Comparison of ENCODE assay signal across 13 cellular contexts in the genomic region with DNA sequence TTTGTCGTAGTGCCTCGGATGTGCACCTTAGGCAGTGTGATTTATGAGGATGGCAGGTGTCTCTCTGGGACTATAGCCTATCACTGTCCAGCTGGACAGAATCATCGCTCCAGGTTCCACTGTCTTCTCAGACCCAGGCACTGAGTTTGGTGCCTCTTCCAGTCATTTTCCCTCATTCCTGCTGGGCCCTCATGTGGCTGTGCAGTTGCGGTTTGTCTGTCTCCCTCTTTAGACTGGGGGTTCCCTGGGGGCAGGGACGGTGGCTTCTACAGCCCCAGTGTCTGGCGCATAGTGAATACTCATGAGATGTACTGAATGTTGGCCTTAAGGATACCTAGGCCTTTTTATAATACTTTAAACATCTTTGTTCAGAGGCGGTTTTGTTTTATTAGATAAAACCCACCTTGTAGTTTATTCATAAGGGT. TPM values are rescaled to one million over a fixed set of nuclear protein-coding genes. Genes with fewer than 3 reads are reported as not detected.
DNase-seq lines count a peak whose midpoint lies in the region; ATAC-seq and TF ChIP-seq lines count a peak whose summit lies in the region.
"Had no signal": no experiment of that assay in that cellular context is flagged by ENCODE, and none has a peak within 500 bp of the region (broad histone marks: within the 10 kb centered on the region; RNA-seq: fewer than 3 reads in every experiment).

No MANE protein-coding gene starts in this region.

- peak; percentile 10 to 11 for ATAC-seq in activated T-cell treated with anti-CD3 and anti-CD28 coated beads, Interleukin-2, amount 50 U/mL, for 4 hours
- ATAC-seq in HG03139 (IDR thresholded peaks at IDR 0.05; ENCODE audit: unreplicated experiment) (no peak), HG02852 (IDR thresholded peaks at IDR 0.05; ENCODE audit: unreplicated experiment) (no peak)
- ATAC-seq: right lobe of liver had no signal

- no peak for TF ChIP-seq POLR2A in Peyer's patch (IDR thresholded peaks at IDR 0.05)
- TF ChIP-seq POLR2A in esophagus squamous epithelium (IDR thresholded peaks at IDR 0.05) = no peak
- no peak for TF ChIP-seq POLR2A in stomach (IDR thresholded peaks at IDR 0.05)

- peaks cover 85% of the 10 kb centered on the region for H3K4me1 Mint-ChIP-seq in activated T-cell treated with anti-CD3 and anti-CD28 coated beads, Interleukin-2, amount 50 U/mL, for 4 hours (ENCODE audit: low read depth)

- peak overlapping the region; percentile 82 for H3K4me3 Mint-ChIP-seq in activated T-cell treated with anti-CD3 and anti-CD28 coated beads, Interleukin-2, amount 50 U/mL, for 4 hours

- H3K36me3 ChIP-seq in Peyer's patch (no peaks in the 10 kb centered on the region), esophagus squamous epithelium (peaks cover 0 to 22% (median 0%) of the 10 kb centered on the region in 3 donors), stomach (peaks cover 0 to 17% (median 11%) of the 10 kb centered on the region in 4 donors)
- H3K36me3 ChIP-seq: vagina had no signal

- peak overlapping the region in 1 of 4 donors; percentile 85 for H3K27ac ChIP-seq in Peyer's patch
- H3K27ac ChIP-seq in esophagus squamous epithelium = no peak overlapping the region
- H3K27ac ChIP-seq in stomach = no peak overlapping the region
- H3K27ac ChIP-seq: right lobe of liver, vagina had no signal

- TF ChIP-seq EP300 in stomach (IDR thresholded peaks at IDR 0.05) = no peak

- H3K9me3 ChIP-seq in Peyer's patch = no peaks in the 10 kb centered on the region
- H3K9me3 ChIP-seq in esophagus squamous epithelium = no peaks in the 10 kb centered on the region
- H3K9me3 ChIP-seq in stomach = no peaks in the 10 kb centered on the region
- H3K9me3 ChIP-seq: MG63, right lobe of liver, vagina had no signal

- TF ChIP-seq CTCF in Peyer's patch (IDR thresholded peaks at IDR 0.05) (no peak), esophagus squamous epithelium (IDR thresholded peaks at IDR 0.05) (no peak), stomach (IDR thresholded peaks at IDR 0.05) (no peak)

- intact Hi-C loops in esophagus squamous epithelium (cut with DNase I) = no loop called here
- intact Hi-C loops in stomach (cut with DNase I; ENCODE audit: low total_unique reads) = no loop called here

- H3K27me3 Mint-ChIP-seq in activated T-cell treated with anti-CD3 and anti-CD28 coated beads, Interleukin-2, amount 50 U/mL, for 4 hours (ENCODE audit: low read depth) = no peaks in the 10 kb centered on the region

- H3K4me3 ChIP-seq in Peyer's patch = peak overlapping the region; percentile 41 to 55 (median 48)
- H3K4me3 ChIP-seq in esophagus squamous epithelium = peak overlapping the region in 3 of 4 donors; percentile 30 to 57 (median 39)
- H3K4me3 ChIP-seq in stomach = peak overlapping the region; percentile 25 to 39 (median 36)
- H3K4me3 ChIP-seq: MG63 had no signal

- WGBS in esophagus squamous epithelium, 2 donors = 65 to 86% methylated on average over 7 of the region's 7 CpGs
- WGBS in stomach, 5 donors = 82 to 93% (median 88%) methylated on average over 7 of the region's 7 CpGs

- DNase-seq in activated T-cell treated with anti-CD3 and anti-CD28 coated beads, Interleukin-2, amount 50 U/mL, for 4 hours = no peak
- DNase-seq in activated T-cell treated with anti-CD3 and anti-CD28 coated beads, Interleukin-2, amount 50 U/mL, for 48 hours = no peak
- DNase-seq in Peyer's patch (no peak), esophagus squamous epithelium (lab: John Stamatoyannopoulos, UW) (no peak), stomach (no peak), iPS-NIHi11 (ENCODE audit: low spot score) (no peak)
- DNase-seq: MG63, NCI-H345 had no signal

- no peaks in the 10 kb centered on the region for H3K27me3 ChIP-seq in Peyer's patch
- H3K27me3 ChIP-seq in esophagus squamous epithelium = no peaks in the 10 kb centered on the region
- no peaks in the 10 kb centered on the region for H3K27me3 ChIP-seq in stomach
- H3K27me3 ChIP-seq: MG63, right lobe of liver, vagina had no signal

- H3K4me1 ChIP-seq in Peyer's patch (peaks cover 0 to 24% (median 10%) of the 10 kb centered on the region in 4 donors), esophagus squamous epithelium (peaks cover 9 to 73% (median 44%) of the 10 kb centered on the region in 3 donors), stomach (peaks cover 0 to 25% (median 10%) of the 10 kb centered on the region in 4 donors)

- peaks cover 5% of the 10 kb centered on the region for H3K36me3 Mint-ChIP-seq in activated T-cell treated with anti-CD3 and anti-CD28 coated beads, Interleukin-2, amount 50 U/mL, for 4 hours (ENCODE audit: insufficient read depth)

- no peaks in the 10 kb centered on the region for H3K9me3 Mint-ChIP-seq in activated T-cell treated with anti-CD3 and anti-CD28 coated beads, Interleukin-2, amount 50 U/mL, for 4 hours

RNA-seq across cellular contexts. Expression of gene CCM2, which starts 28.9 kb away (rescaled TPM):
- 10 to 100 TPM; 35.9 to 38.2 (median 36.6) TPM for total RNA-seq in activated T-cell treated with anti-CD3 and anti-CD28 coated beads, Interleukin-2, amount 50 U/mL, for 4 hours
- total RNA-seq in Peyer's patch (10 to 100 TPM; 23.3 to 49.5 (median 32.5) TPM), esophagus squamous epithelium (10 to 100 TPM; 20.0 to 36.3 (median 24.9) TPM), stomach (10 to 100 TPM in 4 of 5 donors, 1 to 10 TPM in 1; 1.8 to 31.7 (median 17.2) TPM)
- polyA plus RNA-seq in stomach = 10 to 100 TPM; 33.1 to 39.0 (median 38.7) TPM

RNA-seq across cellular contexts. Expression of gene MYO1G, which starts 50.1 kb away (rescaled TPM):
- total RNA-seq in activated T-cell treated with anti-CD3 and anti-CD28 coated beads, Interleukin-2, amount 50 U/mL, for 4 hours = 100 to 1,000 TPM; 120 to 205 (median 143) TPM
- 10 to 100 TPM in 1 of 4 donors, 1 to 10 TPM in 3; 2.7 to 14.9 (median 5.0) TPM for total RNA-seq in Peyer's patch
- total RNA-seq in esophagus squamous epithelium = 1 to 10 TPM; 1.3 to 5.0 (median 2.6) TPM
- total RNA-seq in stomach = 10 to 100 TPM in 1 of 5 donors, 1 to 10 TPM in 4; 1.7 to 16.7 (median 4.0) TPM
- polyA plus RNA-seq in stomach = 1 to 10 TPM; 2.0 to 3.4 (median 3.2) TPM
- polyA plus RNA-seq: AG04450 had no signal

RNA-seq across cellular contexts. Expression of gene NACAD, which starts 59.8 kb away (rescaled TPM):
- total RNA-seq in activated T-cell treated with anti-CD3 and anti-CD28 coated beads, Interleukin-2, amount 50 U/mL, for 4 hours = under 1 TPM; 0.14 to 0.66 (median 0.37) TPM
- total RNA-seq in Peyer's patch = 10 to 100 TPM in 1 of 4 donors, 1 to 10 TPM in 2, not detected in 1; 1.5 to 13.6 (median 5.0) TPM
- 1 to 10 TPM in 1 of 4 donors, under 1 TPM in 2, not detected in 1; 0.04 to 1.9 (median 0.62) TPM for total RNA-seq in esophagus squamous epithelium
- 10 to 100 TPM in 1 of 5 donors, 1 to 10 TPM in 2, under 1 TPM in 2; 0.29 to 24.1 (median 3.0) TPM for total RNA-seq in stomach
- polyA plus RNA-seq in stomach = 1 to 10 TPM in 1 of 3 donors, under 1 TPM in 2; 0.76 to 1.2 (median 0.98) TPM

Comparison
In these comparisons a context has a peak if more than half of its experiments do, and no peak if none do; other contexts are left out.
1. ATAC-seq: peak in activated T-cell treated with anti-CD3 and anti-CD28 coated beads, Interleukin-2, amount 50 U/mL, for 4 hours (2 of 2); none in HG03139 (single experiment) and HG02852 (single experiment).
2. RNA of gene MYO1G, which starts 50.1 kb away (total RNA-seq): 120 to 205 TPM in activated T-cell treated with anti-CD3 and anti-CD28 coated beads, Interleukin-2, amount 50 U/mL, for 4 hours; 2.7 to 14.9 TPM in Peyer's patch, 1.7 to 16.7 TPM in stomach and 1.3 to 5.0 TPM in esophagus squamous epithelium; every median in the first group is over 4 times any median in the second.
3. Peak in every context shown above with its lines, with median percentiles within 50 percentile points of each other: H3K4me3 ChIP-seq.